8 cellular contexts compared by ENCODE assay signal in the genomic region with DNA sequence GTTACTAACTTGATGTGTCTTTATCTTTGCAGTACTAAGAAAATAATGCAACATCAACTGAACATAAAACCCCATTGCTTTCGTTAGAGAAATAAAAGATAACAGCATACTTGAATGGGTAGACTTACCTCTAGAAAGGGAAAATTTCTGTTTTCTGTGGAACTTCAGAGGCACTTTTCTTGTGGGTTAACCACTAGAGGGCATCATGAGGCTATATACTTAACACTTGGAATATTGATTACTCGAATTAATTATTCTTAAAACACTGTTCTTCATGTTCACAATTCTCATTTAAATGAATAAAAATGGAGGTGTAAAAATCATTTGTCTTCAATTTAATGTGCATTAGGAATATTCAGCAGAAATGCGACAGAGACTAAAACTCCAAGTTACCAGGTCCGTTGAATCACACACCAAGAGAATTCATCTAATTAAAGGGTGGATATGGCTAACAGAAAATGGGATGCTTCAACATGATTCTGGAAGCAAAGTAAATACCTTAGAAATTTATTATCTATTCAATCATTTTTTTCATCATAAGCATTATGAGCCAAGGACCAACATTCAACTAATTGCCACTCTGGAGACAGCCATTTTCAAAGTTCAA.
DNase-seq lines count a peak whose midpoint lies in the region; ATAC-seq and TF ChIP-seq lines count a peak whose summit lies in the region.

No MANE protein-coding gene starts in this region.

- H3K36me3 Mint-ChIP-seq in activated T-cell treated with anti-CD3 and anti-CD28 coated beads, Interleukin-2, amount 50 U/mL, for 4 hours (ENCODE audit: insufficient read depth) = no peaks in the 10 kb centered on the region

- H3K36me3 ChIP-seq in parathyroid adenoma (ENCODE audit: control insufficient read depth, insufficient read depth, low read length) = no peaks in the 10 kb centered on the region
- no peaks in the 10 kb centered on the region for H3K36me3 ChIP-seq in ovary

- H3K9ac ChIP-seq in parathyroid adenoma = no peak overlapping the region

- no peak for TF ChIP-seq POLR2A in ovary (IDR thresholded peaks at IDR 0.05)

- intact Hi-C loops in dorsolateral prefrontal cortex (cut with DNase I) = loop anchor here in 1 of 2 donors (10.0 kb wide), 1 partner anchor 361 kb away; no protein-coding TSS in a partner anchor
- intact Hi-C loops in ovary (cut with DNase I) = loop anchor here in 1 of 4 donors (10.0 kb wide), 1 partner anchor 351 kb away; a partner anchor contains a TSS

- H3K4me1 Mint-ChIP-seq in activated T-cell treated with anti-CD3 and anti-CD28 coated beads, Interleukin-2, amount 50 U/mL, for 4 hours (ENCODE audit: low read depth) = peaks cover 3% of the 10 kb centered on the region

- H3K27me3 ChIP-seq in dorsolateral prefrontal cortex (no peaks in the 10 kb centered on the region), parathyroid adenoma (ENCODE audit: control insufficient read depth, insufficient read depth, low read length) (no peaks in the 10 kb centered on the region), ovary (no peaks in the 10 kb centered on the region)

- no peak for TF ChIP-seq EP300 in ovary (IDR thresholded peaks at IDR 0.05)

- H3K9me3 ChIP-seq in parathyroid adenoma (ENCODE audit: control insufficient read depth, low read length) = no peaks in the 10 kb centered on the region
- H3K9me3 ChIP-seq in ovary = no peaks in the 10 kb centered on the region

- H3K4me3 Mint-ChIP-seq in activated T-cell treated with anti-CD3 and anti-CD28 coated beads, Interleukin-2, amount 50 U/mL, for 4 hours = no peak overlapping the region

- TF ChIP-seq CTCF in dorsolateral prefrontal cortex (IDR thresholded peaks at IDR 0.05 in 54 of 56, conservative IDR thresholded peaks at IDR 0.05 in 2 of 56; ENCODE audit: low read depth in 1 of 56, partially characterized antibody in 56 of 56) (peak; percentile 29 to 77 (median 58)), parathyroid adenoma (IDR thresholded peaks at IDR 0.05) (peak; percentile 38), ovary (IDR thresholded peaks at IDR 0.05) (no peak)

- no peak overlapping the region for H3K4me2 ChIP-seq in parathyroid adenoma (ENCODE audit: low read length)

- no peak for ATAC-seq in HG02642 (IDR thresholded peaks at IDR 0.05; ENCODE audit: poor library complexity, unreplicated experiment)
- no peak for ATAC-seq in activated T-cell treated with anti-CD3 and anti-CD28 coated beads, Interleukin-2, amount 50 U/mL, for 4 hours

- DNase-seq in NCI-H526 (lab: John Stamatoyannopoulos, UW) (peak; percentile 26 to 40), NCI-H526 treated with DMSO at 0.1 percent for 48 hours (lab: John Stamatoyannopoulos, UW) (no peak), NCI-H460 (ENCODE audit: extremely low read depth, low read depth) (peak; percentile 22), dorsolateral prefrontal cortex (no peak), ovary (no peak)
- DNase-seq in activated T-cell treated with anti-CD3 and anti-CD28 coated beads, Interleukin-2, amount 50 U/mL, for 4 hours = no peak

- H3K4me1 ChIP-seq in parathyroid adenoma (no peaks in the 10 kb centered on the region), ovary (ENCODE audit: insufficient read depth) (no peaks in the 10 kb centered on the region)

- H3K9me3 Mint-ChIP-seq in activated T-cell treated with anti-CD3 and anti-CD28 coated beads, Interleukin-2, amount 50 U/mL, for 4 hours = no peaks in the 10 kb centered on the region

- 69 to 75% (median 73%) methylated on average over 4 of the region's 4 CpGs for WGBS in ovary, 3 donors

- H2AFZ ChIP-seq in parathyroid adenoma = no peak overlapping the region

- no peaks in the 10 kb centered on the region for H3K79me2 ChIP-seq in parathyroid adenoma

- H3K4me3 ChIP-seq in dorsolateral prefrontal cortex (no peak overlapping the region), parathyroid adenoma (ENCODE audit: low read depth, low read length) (no peak overlapping the region), ovary (no peak overlapping the region)

- H3K27ac ChIP-seq in dorsolateral prefrontal cortex (no peak overlapping the region), parathyroid adenoma (no peak overlapping the region), ovary (no peak overlapping the region)

- no peaks in the 10 kb centered on the region for H3K27me3 Mint-ChIP-seq in activated T-cell treated with anti-CD3 and anti-CD28 coated beads, Interleukin-2, amount 50 U/mL, for 4 hours (ENCODE audit: low read depth)

Comparison
In these comparisons a context has a peak if more than half of its experiments do, and no peak if none do; other contexts are left out.
1. DNase-seq: peak in NCI-H526 (2 of 2) and NCI-H460 (single experiment); none in NCI-H526 treated with DMSO at 0.1 percent for 48 hours (single experiment), dorsolateral prefrontal cortex (0 of 10), ovary (0 of 5) and activated T-cell treated with anti-CD3 and anti-CD28 coated beads, Interleukin-2, amount 50 U/mL, for 4 hours (single experiment).
2. CTCF ChIP-seq: peak in dorsolateral prefrontal cortex (56 of 56) and parathyroid adenoma (single experiment); none in ovary (0 of 3).